Comparison of ENCODE assay signal across 7 cellular contexts in genomic region chrX:32528451-32528850, GRCh38.
DNase-seq lines count a peak whose midpoint lies in the region; TF ChIP-seq lines count a peak whose summit lies in the region.
"Not testable (repeated sequence)": the region's sequence is repeated elsewhere in the genome, so short reads cannot be mapped to it uniquely, and the experiment has no call there.

No MANE protein-coding gene starts in this region.

- H3K4me3 Mint-ChIP-seq in endodermal cell: not testable (repeated sequence)

- H3K23ac ChIP-seq in mesendoderm (ENCODE audit: low read length): not testable (repeated sequence)

- not testable (repeated sequence) for H3K79me2 ChIP-seq in mesendoderm (ENCODE audit: control insufficient read depth, insufficient read depth, low read length)

- H3K79me1 ChIP-seq in mesendoderm (ENCODE audit: low read length): not testable (repeated sequence)

- H4K8ac ChIP-seq in mesendoderm (ENCODE audit: low read depth, low read length): not testable (repeated sequence)

- not testable (repeated sequence) for TF ChIP-seq CTCF in endodermal cell (conservative IDR thresholded peaks at IDR 0.05)

- not testable (repeated sequence) for H3K27me3 Mint-ChIP-seq in endodermal cell (ENCODE audit: insufficient read depth)

- H3K4me1 ChIP-seq in HUES48 (ENCODE audit: control insufficient read depth, insufficient read depth, low read length): peaks cover 11% of the 10 kb centered on the region
- not testable (repeated sequence) for H3K4me1 ChIP-seq in endodermal cell (ENCODE audit: control insufficient read depth, insufficient read depth, low read length); mesendoderm (ENCODE audit: control insufficient read depth, low read depth, low read length)

- H3K27ac ChIP-seq in HUES48 (ENCODE audit: low read depth, low read length): peak overlapping the region; percentile 50
- H3K27ac ChIP-seq in endodermal cell (ENCODE audit: low read depth, low read length); mesendoderm (ENCODE audit: low read depth, low read length): not testable (repeated sequence)

- not testable (repeated sequence) for H3K4me2 ChIP-seq in mesendoderm (ENCODE audit: low read length)

- H2BK120ac ChIP-seq in mesendoderm (ENCODE audit: low read depth, low read length): not testable (repeated sequence)

- not testable (repeated sequence) for H3K9ac ChIP-seq in HUES48 (ENCODE audit: low read depth, low read length); endodermal cell (ENCODE audit: extremely low read depth, low read length, poor library complexity, severe bottlenecking); mesendoderm (ENCODE audit: low read length)

- not testable (repeated sequence) for H3K36me3 Mint-ChIP-seq in endodermal cell (ENCODE audit: low read depth)

- H3K27ac Mint-ChIP-seq in endodermal cell: peak overlapping the region; percentile 75

- H3K18ac ChIP-seq in mesendoderm (ENCODE audit: low read length): not testable (repeated sequence)

- H3K4ac ChIP-seq in mesendoderm (ENCODE audit: low read depth, low read length): not testable (repeated sequence)

- H4K5ac ChIP-seq in mesendoderm (ENCODE audit: low read length): not testable (repeated sequence)

- H2AK5ac ChIP-seq in mesendoderm (ENCODE audit: low read length): not testable (repeated sequence)

- not testable (repeated sequence) for H2BK15ac ChIP-seq in mesendoderm (replicated peaks; ENCODE audit: low read depth)

- H3K27me3 ChIP-seq in HUES48 (ENCODE audit: control insufficient read depth, insufficient read depth, low read length); endodermal cell (ENCODE audit: control insufficient read depth, insufficient read depth, low read length, poor library complexity, severe bottlenecking); mesendoderm (ENCODE audit: insufficient read depth, low read length, poor library complexity): not testable (repeated sequence)

- DNase-seq in ELF-1 (ENCODE audit: low read depth, low spot score): peak; percentile 81
- peak; percentile 18 for DNase-seq in KBM-7
- DNase-seq in OCI-M1 (lab: John Stamatoyannopoulos, UW): peak; percentile 58
- not testable (repeated sequence) for DNase-seq in endodermal cell
- peak; percentile 9 for DNase-seq in iPS DF 19.7 (ENCODE audit: low read depth, low spot score)
- DNase-seq in mesendoderm: peak; percentile 87

- H3K4me1 Mint-ChIP-seq in endodermal cell: not testable (repeated sequence)

- H3K9me3 ChIP-seq in HUES48 (ENCODE audit: control insufficient read depth, insufficient read depth, low read length); endodermal cell (ENCODE audit: control insufficient read depth, low read length): not testable (repeated sequence)

- in situ Hi-C loops in KBM-7 (cut with MboI; ENCODE audit: low pct_unique_long_range_greater_than_20kb, low sequenced_read_pairs): not testable (repeated sequence)

- not testable (repeated sequence) for H3K56ac ChIP-seq in mesendoderm (ENCODE audit: low read length)

- not testable (repeated sequence) for H3K4me3 ChIP-seq in HUES48 (ENCODE audit: low read depth, low read length); endodermal cell (ENCODE audit: low read length); mesendoderm (ENCODE audit: low read length)

- not testable (repeated sequence) for H3K36me3 ChIP-seq in HUES48 (ENCODE audit: control insufficient read depth, insufficient read depth, low read length); endodermal cell (ENCODE audit: control insufficient read depth, insufficient read depth, low read length); mesendoderm (ENCODE audit: control insufficient read depth, insufficient read depth, low read length)

- peaks cover 17% of the 10 kb centered on the region for H3K9me3 Mint-ChIP-seq in endodermal cell

- H2BK5ac ChIP-seq in mesendoderm (ENCODE audit: low read length): not testable (repeated sequence)
